8 cellular contexts compared by ENCODE assay signal in the genomic region with DNA sequence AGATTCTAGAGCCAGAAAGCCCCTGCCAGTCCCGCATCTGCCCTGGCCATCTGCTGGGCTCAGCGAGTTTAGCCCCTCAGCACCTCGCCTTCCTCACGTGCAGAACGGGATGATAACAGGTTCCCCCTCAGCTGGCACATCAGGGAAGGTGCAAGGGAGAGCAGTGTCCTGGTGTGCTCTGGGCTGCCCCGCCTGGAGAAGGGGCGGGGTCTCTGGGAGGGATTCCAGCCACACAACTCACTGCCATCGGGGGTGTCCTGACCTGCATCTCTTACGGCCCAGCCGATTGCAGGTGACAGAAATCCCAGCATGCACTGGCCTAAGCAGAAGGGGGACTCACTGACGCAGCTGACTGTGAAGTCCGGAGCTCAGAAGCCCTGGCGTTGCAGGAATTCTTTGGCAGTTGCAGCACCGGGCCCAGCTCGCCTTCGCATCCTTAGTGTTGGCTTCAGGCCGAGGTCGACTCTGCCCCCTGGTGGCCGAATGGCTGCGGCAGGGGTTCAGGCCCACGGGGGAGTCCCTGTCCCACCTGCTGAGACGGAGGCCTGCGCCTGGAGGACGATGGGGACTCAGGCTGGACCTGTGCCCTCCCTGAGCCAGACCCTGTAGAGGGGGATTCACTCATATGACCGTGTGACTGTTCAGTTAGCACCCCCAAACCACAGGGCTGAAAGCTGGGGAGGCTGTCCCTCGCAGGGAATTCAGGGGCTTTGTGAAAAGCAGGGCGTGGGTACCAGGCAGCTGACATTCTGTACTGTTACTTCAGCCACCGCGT.
DNase-seq lines count a peak whose midpoint lies in the region; ATAC-seq and TF ChIP-seq lines count a peak whose summit lies in the region.

No MANE protein-coding gene starts in this region.

- H3K27ac Mint-ChIP-seq in neural crest cell (ENCODE audit: unreplicated experiment): no peak overlapping the region

- H3K36me3 ChIP-seq in stomach: peaks cover 0 to 20% (median 0%) of the 10 kb centered on the region in 4 donors

- H3K36me3 Mint-ChIP-seq in neural crest cell (ENCODE audit: low read depth): no peaks in the 10 kb centered on the region

- H3K27ac ChIP-seq in stomach: peak overlapping the region in 1 of 5 donors; percentile 70

- TF ChIP-seq EP300 in stomach (IDR thresholded peaks at IDR 0.05): no peak

- no peaks in the 10 kb centered on the region for H3K9me3 Mint-ChIP-seq in neural crest cell

- TF ChIP-seq CTCF in fibroblast of mammary gland (conservative IDR thresholded peaks at IDR 0.05; ENCODE audit: control insufficient read depth, insufficient read depth, low read depth, low read length): peak; percentile 48
- TF ChIP-seq CTCF in neural crest cell (conservative IDR thresholded peaks at IDR 0.05): peak; percentile 93
- peak in 5 of 7 experiments; percentile 53 to 78 (median 70) for TF ChIP-seq CTCF in stomach (IDR thresholded peaks at IDR 0.05)

- ATAC-seq in GM21825 (IDR thresholded peaks at IDR 0.05; ENCODE audit: unreplicated experiment): peak; percentile 71

- no peak overlapping the region for H3K4me3 ChIP-seq in fibroblast of mammary gland (ENCODE audit: control insufficient read depth, low read depth, low read length)
- no peak overlapping the region for H3K4me3 ChIP-seq in stomach

- DNase-seq in DMS53 (lab: John Stamatoyannopoulos, UW): peak; percentile 81
- DNase-seq in NCI-H526 (lab: John Stamatoyannopoulos, UW): peak; percentile 48 to 88
- peak; percentile 65 for DNase-seq in activated T-cell treated with anti-CD3 and anti-CD28 coated beads for 1 hour (ENCODE audit: low read depth)
- peak; percentile 57 for DNase-seq in fibroblast of mammary gland (ENCODE audit: low read depth)
- DNase-seq in neural crest cell (ENCODE audit: low read depth, low spot score): peak; percentile 95
- DNase-seq in stomach: peak; percentile 64
- DNase-seq in dedifferentiated amniotic fluid mesenchymal stem cell (ENCODE audit: extremely low spot score): no peak

- 23 to 29% (median 27%) methylated on average over 23 to 29 of the region's 29 CpGs for WGBS in stomach, 5 donors

- no peak overlapping the region for H3K4me3 Mint-ChIP-seq in neural crest cell

- peaks cover 39% of the 10 kb centered on the region for H3K4me1 Mint-ChIP-seq in neural crest cell

- H3K9me3 ChIP-seq in stomach: no peaks in the 10 kb centered on the region

- no peak for TF ChIP-seq POLR2A in stomach (IDR thresholded peaks at IDR 0.05)

- H3K27me3 ChIP-seq in stomach: no peaks in the 10 kb centered on the region

- no peaks in the 10 kb centered on the region for H3K27me3 Mint-ChIP-seq in neural crest cell (ENCODE audit: low read depth)

- H3K4me1 ChIP-seq in stomach: peaks cover 5 to 17% (median 11%) of the 10 kb centered on the region in 4 donors

- intact Hi-C loops in stomach (cut with DNase I; ENCODE audit: low total_unique reads): loop anchor here (10.0 kb wide), 1 partner anchor 218 kb away; no protein-coding TSS in a partner anchor
